11 cellular contexts compared by ENCODE assay signal in the genomic region with DNA sequence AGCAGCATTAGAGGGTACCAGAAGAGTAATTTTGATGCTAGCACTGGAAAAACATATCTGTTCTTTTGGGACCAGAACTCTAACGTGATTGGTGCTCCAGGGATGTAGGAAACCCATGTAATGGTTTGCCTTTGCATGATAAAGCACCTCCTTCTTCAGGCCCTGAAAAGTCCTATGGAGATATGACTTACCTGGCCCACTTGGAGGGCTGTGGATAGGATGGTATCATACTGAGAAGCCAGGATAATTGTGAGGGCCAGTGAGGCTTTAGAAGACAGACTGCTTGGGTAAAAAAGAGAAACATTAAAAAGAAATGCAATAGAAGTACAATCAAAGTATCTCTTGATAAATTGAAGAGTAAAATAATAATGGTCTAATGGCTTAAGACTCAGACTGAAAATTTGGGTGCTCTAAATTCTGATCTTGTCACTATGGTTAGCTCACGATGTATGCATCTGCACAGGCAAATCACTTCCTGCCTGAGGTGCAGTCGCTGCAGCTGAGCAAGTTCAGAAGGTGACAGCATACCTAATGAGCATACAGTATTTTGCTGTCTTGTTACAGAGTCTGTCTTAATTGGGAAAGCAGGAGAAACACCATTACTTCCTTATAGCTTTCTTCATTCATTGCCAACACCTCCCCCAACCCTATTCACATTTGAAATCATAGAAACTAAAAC.
A peak's percentile ranks its signal among the peaks of the same experiment; 100 is the strongest.
DNase-seq lines count a peak whose midpoint lies in the region; ATAC-seq and TF ChIP-seq lines count a peak whose summit lies in the region.
"Had no signal": no experiment of that assay in that cellular context is flagged by ENCODE, and none has a peak within 500 bp of the region (broad histone marks: within the 10 kb centered on the region; RNA-seq: fewer than 3 reads in every experiment).

No MANE protein-coding gene starts in this region.

- no peaks in the 10 kb centered on the region for H3K27me3 ChIP-seq in mesendoderm (ENCODE audit: insufficient read depth, low read length, poor library complexity)
- no peaks in the 10 kb centered on the region for H3K27me3 ChIP-seq in brain microvascular endothelial cell (replicated peaks)
- H3K27me3 ChIP-seq in GM23248 (replicated peaks; ENCODE audit: insufficient read depth) = no peaks in the 10 kb centered on the region

- H3K4me3 ChIP-seq in mesendoderm (ENCODE audit: low read length) (no peak overlapping the region), brain microvascular endothelial cell (ENCODE audit: low read depth, low read length) (no peak overlapping the region), GM23248 (no peak overlapping the region)

- H2BK120ac ChIP-seq in mesendoderm (ENCODE audit: low read depth, low read length) = no peak overlapping the region

- no peak overlapping the region for H2BK5ac ChIP-seq in mesendoderm (ENCODE audit: low read length)

- no peak overlapping the region for H3K4me2 ChIP-seq in mesendoderm (ENCODE audit: low read length)
- H3K4me2 ChIP-seq in GM23248 (ENCODE audit: unreplicated experiment) = no peak overlapping the region

- WGBS in mesendoderm (ENCODE audit: extremely low coverage, insufficient coverage, low lambda C conversion rate) = no CpG with 5 or more reads among the region's 3 CpGs
- WGBS in GM23248 (ENCODE audit: low coverage in 1 of 2, low lambda C conversion rate in 2 of 2, missing lambda C conversion rate in 2 of 2), 2 experiments = 8 to 10% methylated on average over 3 of the region's 3 CpGs

- H3K18ac ChIP-seq in mesendoderm (ENCODE audit: low read length) = no peak overlapping the region

- H3K9ac ChIP-seq in mesendoderm (ENCODE audit: low read length) (no peak overlapping the region), GM23248 (no peak overlapping the region)

- H4K5ac ChIP-seq in mesendoderm (ENCODE audit: low read length) = no peak overlapping the region

- H3K79me2 ChIP-seq in mesendoderm (ENCODE audit: control insufficient read depth, insufficient read depth, low read length) = no peaks in the 10 kb centered on the region
- H3K79me2 ChIP-seq in GM23248 (ENCODE audit: insufficient read depth) = no peaks in the 10 kb centered on the region

- H4K8ac ChIP-seq in mesendoderm (ENCODE audit: low read depth, low read length) = no peak overlapping the region

- H3K27ac ChIP-seq in mesendoderm (ENCODE audit: low read depth, low read length) = no peak overlapping the region
- no peak overlapping the region for H3K27ac ChIP-seq in brain microvascular endothelial cell
- H3K27ac ChIP-seq in GM23248 = no peak overlapping the region
- H3K27ac ChIP-seq: 22Rv1 had no signal

- H3K23ac ChIP-seq in mesendoderm (ENCODE audit: low read length) = no peak overlapping the region

- no peak overlapping the region for H2AFZ ChIP-seq in GM23248

- H3K4ac ChIP-seq in mesendoderm (ENCODE audit: low read depth, low read length) = no peak overlapping the region

- no peak for TF ChIP-seq CTCF in brain microvascular endothelial cell (IDR thresholded peaks at IDR 0.05; ENCODE audit: low read depth, low read length, missing control alignments)

- H3F3A ChIP-seq in GM23248 (ENCODE audit: insufficient read depth) = no peaks in the 10 kb centered on the region

- no peaks in the 10 kb centered on the region for H3K9me2 ChIP-seq in GM23248 (ENCODE audit: insufficient read depth)

- in situ Hi-C loops in brain microvascular endothelial cell (cut with HindIII; ENCODE audit: low pct_ligation_motif_present, low sequenced_read_pairs) (no loop called here), GM23248 (cut with MboI) (no loop called here)

- no peaks in the 10 kb centered on the region for H3K36me3 ChIP-seq in mesendoderm (ENCODE audit: control insufficient read depth, insufficient read depth, low read length)
- no peaks in the 10 kb centered on the region for H3K36me3 ChIP-seq in brain microvascular endothelial cell (replicated peaks)
- H3K36me3 ChIP-seq in GM23248 (ENCODE audit: low read depth) = no peaks in the 10 kb centered on the region

- H2BK15ac ChIP-seq in mesendoderm (replicated peaks; ENCODE audit: low read depth) = no peak overlapping the region

- H3K56ac ChIP-seq in mesendoderm (ENCODE audit: low read length) = no peak overlapping the region

- H4K20me1 ChIP-seq in GM23248 (ENCODE audit: insufficient read depth) = no peaks in the 10 kb centered on the region

- no peak overlapping the region for H2AK5ac ChIP-seq in mesendoderm (ENCODE audit: low read length)

- H3K79me1 ChIP-seq in mesendoderm (ENCODE audit: low read length) = no peaks in the 10 kb centered on the region

- ATAC-seq in GM21576 (IDR thresholded peaks at IDR 0.05; ENCODE audit: unreplicated experiment) (peak; percentile 97), HG03175 (IDR thresholded peaks at IDR 0.05; ENCODE audit: unreplicated experiment) (peak; percentile 87)

- DNase-seq in DMS153 (lab: John Stamatoyannopoulos, UW) = peak; percentile 13
- DNase-seq in DMS153 treated with DMSO at 0.1 percent for 48 hours (lab: John Stamatoyannopoulos, UW; ENCODE audit: unreplicated experiment) = no peak
- DNase-seq in mesendoderm = peak; percentile 8
- no peak for DNase-seq in brain microvascular endothelial cell
- DNase-seq in GM23248 = no peak
- no peak for DNase-seq in NCI-H1436 treated with DMSO at 0.1 percent for 48 hours (lab: John Stamatoyannopoulos, UW)
- DNase-seq: activated CD4-positive, alpha-beta memory T cell treated with anti-CD3 and anti-CD28 coated beads, Interleukin-2, amount 10 ng/mL, durations not matched to agents 7 days and 5 days; NCI-H2171 treated with DMSO at 0.1 percent for 48 hours had no signal

- no peaks in the 10 kb centered on the region for H3K9me3 ChIP-seq in GM23248 (ENCODE audit: low read depth)

- H3K4me1 ChIP-seq in mesendoderm (ENCODE audit: control insufficient read depth, low read depth, low read length) (no peaks in the 10 kb centered on the region), GM23248 (ENCODE audit: insufficient read depth) (no peaks in the 10 kb centered on the region)

Comparison
In these comparisons a context has a peak if more than half of its experiments do, and no peak if none do; other contexts are left out.
1. DNase-seq: peak in DMS153 (single experiment) and mesendoderm (single experiment); none in DMS153 treated with DMSO at 0.1 percent for 48 hours (single experiment), brain microvascular endothelial cell (single experiment), GM23248 (single experiment) and NCI-H1436 treated with DMSO at 0.1 percent for 48 hours (single experiment).